27 cellular contexts compared by ENCODE assay signal in the genomic region with DNA sequence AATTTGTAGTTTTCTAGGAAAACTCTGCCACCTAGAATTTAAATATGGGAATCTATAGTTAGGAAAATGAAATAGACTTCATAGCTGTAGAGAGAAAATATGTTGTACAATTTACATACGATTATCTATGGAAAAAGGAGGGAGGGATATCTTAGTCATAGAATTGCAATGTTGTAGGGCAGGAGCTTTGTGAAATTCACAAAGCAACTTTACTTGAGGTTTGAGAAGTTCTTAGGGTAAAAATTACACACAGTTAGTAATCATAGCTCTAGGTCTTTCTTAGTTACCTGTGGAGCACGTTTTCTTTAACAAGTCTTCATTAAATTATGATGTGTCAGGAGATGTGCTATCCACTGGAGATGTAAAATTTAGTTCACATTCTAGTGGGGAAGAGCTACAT.
"Had no signal": no experiment of that assay in that cellular context is flagged by ENCODE, and none has a peak within 500 bp of the region (broad histone marks: within the 10 kb centered on the region; RNA-seq: fewer than 3 reads in every experiment).

No MANE protein-coding gene starts in this region.

- H3K9me3 ChIP-seq: esophagus squamous epithelium, left lung, lower lobe of right lung, mucosa of descending colon had no signal

- DNase-seq: dermis blood vessel endothelial cell; dorsolateral prefrontal cortex; effector CD4-positive, alpha-beta T cell; effector memory CD4-positive, alpha-beta T cell; erythroblast; esophagus squamous epithelium; foreskin fibroblast; heart left ventricle; hypothalamus; immature natural killer cell; islet precursor cell; kidney; left cardiac atrium; left lung; left ventricle myocardium superior; lower lobe of right lung; mesenchymal stem cell; mucosa of descending colon; naive B cell had no signal

- FAIRE-seq: colon, endothelial cell of umbilical vein, frontal cortex, kidney had no signal

- ATAC-seq: esophagus mucosa, gastroesophageal sphincter, heart left ventricle, left cardiac atrium, left lung, left ventricle myocardium superior, lower lobe of right lung, mucosa of descending colon had no signal

- H3K27ac ChIP-seq: coronary artery, dorsolateral prefrontal cortex, epithelial cell of prostate, esophagus squamous epithelium, gastroesophageal sphincter, heart left ventricle, hepatocyte, left lung, lower lobe of right lung had no signal

- H3K79me2 ChIP-seq: hepatocyte had no signal

- H3K36me3 ChIP-seq: esophagus squamous epithelium, gastroesophageal sphincter, heart left ventricle, left lung, lower lobe of right lung had no signal

- H3K4me1 ChIP-seq: esophagus squamous epithelium, gastroesophageal sphincter, heart left ventricle, left lung, lower lobe of right lung had no signal

- H3K27me3 ChIP-seq: dorsolateral prefrontal cortex, hepatocyte, left lung had no signal

- H3K4me3 ChIP-seq: coronary artery, dorsolateral prefrontal cortex, esophagus squamous epithelium, gastroesophageal sphincter, heart left ventricle, hepatocyte, left lung, lower lobe of right lung, mucosa of descending colon had no signal

- H3K4me2 ChIP-seq: hepatocyte had no signal

- H2AFZ ChIP-seq: hepatocyte had no signal
